ENCODE assay signal across 27 cellular contexts in the genomic region with DNA sequence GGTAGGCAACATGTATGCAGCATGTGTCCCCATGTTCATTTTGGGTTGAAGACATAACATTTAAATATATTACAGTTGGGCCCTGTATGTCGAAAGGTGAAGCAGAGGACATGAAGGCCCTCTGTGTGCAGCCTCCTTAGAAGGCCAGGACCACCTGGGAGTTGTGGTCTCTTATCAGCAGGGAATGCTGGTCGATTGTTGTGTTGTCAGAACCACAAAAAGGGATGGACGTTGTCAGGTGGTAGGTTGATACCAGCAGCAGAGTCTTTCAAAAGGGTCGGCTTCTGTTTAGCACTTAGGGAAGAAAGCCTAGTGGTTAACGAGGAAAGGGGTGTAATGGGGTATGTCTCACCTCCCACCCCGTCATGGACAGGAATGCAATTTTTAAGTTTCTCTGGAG.
"Had no signal": no experiment of that assay in that cellular context is flagged by ENCODE, and none has a peak within 500 bp of the region (broad histone marks: within the 10 kb centered on the region; RNA-seq: fewer than 3 reads in every experiment).

No MANE protein-coding gene starts in this region.

- H3K9me3 ChIP-seq: breast epithelium, esophagus muscularis mucosa, heart right ventricle, left lung, lower lobe of right lung, pancreas, psoas muscle, tibial nerve had no signal

- H3K27me3 ChIP-seq: breast epithelium, esophagus muscularis mucosa, foreskin keratinocyte, heart right ventricle, left lung, pancreas, tibial nerve had no signal

- FAIRE-seq: pancreas, TTC549 had no signal

- H3K4me1 Mint-ChIP-seq: nephron had no signal

- ATAC-seq: activated T-cell treated with anti-CD3 and anti-CD28 coated beads, Interleukin-2, amount 50 U/mL, for 4 hours; foreskin keratinocyte; heart right ventricle; pancreas; psoas muscle; stimulated activated naive B cell treated with anti-CD40 and anti-IgM and Interleukin-4, amounts not matched to agents 10 μg/mL and 1 μg/mL and 100 μg/mL, for 72 hours had no signal

- H3K27ac Mint-ChIP-seq: activated CD4-positive, alpha-beta memory T cell treated with anti-CD3 and anti-CD28 coated beads for 36 hours; activated naive CD8-positive, alpha-beta T cell; activated T-helper 2 cell treated with anti-CD3 and anti-CD28 coated beads, Interferon-gamma antibody, Interleukin-2, Interleukin-4, amounts not matched to agents 10 μg/mL and 5 μg/mL and 100 μg/mL, durations not matched to agents 14 hours and 24 hours and 36 hours; nephron had no signal

- H3K27ac ChIP-seq: breast epithelium, esophagus muscularis mucosa, foreskin keratinocyte, heart right ventricle, pancreas, psoas muscle, tibial nerve, VCaP had no signal

- DNase-seq: activated CD4-positive, alpha-beta memory T cell treated with anti-CD3 and anti-CD28 coated beads for 36 hours; activated CD4-positive, alpha-beta T cell treated with anti-CD3 and anti-CD28 coated beads, Interleukin-2, amount 10 ng/mL, durations not matched to agents 24 days and 14 days; activated CD8-positive, alpha-beta memory T cell treated with anti-CD3 and anti-CD28 coated beads, Interleukin-2, amount 50 U/mL, for 4 hours; activated T-cell treated with anti-CD3 and anti-CD28 coated beads, Interleukin-2, amount 50 U/mL, for 4 hours; amygdala; central memory CD4-positive, alpha-beta T cell; foreskin keratinocyte; heart right ventricle; left lung; lower lobe of right lung; mesenchymal stem cell; pancreas; psoas muscle; stimulated activated CD4-positive, alpha-beta T cell treated with anti-CD3 and anti-CD28 coated beads, Interleukin-1b, Interleukin-23, amount 100 ng/mL, for 48 hours; stimulated activated CD4-positive, alpha-beta T cell treated with anti-CD3 and anti-CD28 coated beads, Interleukin-4, amount 100 ng/mL, for 4 hours; stimulated activated CD8-positive, alpha-beta memory T cell treated with anti-CD3 and anti-CD28 coated beads, Interleukin-4, amount 100 ng/mL, for 48 hours; stimulated activated naive B cell treated with anti-CD40 and anti-IgM and Interleukin-4, amounts not matched to agents 10 μg/mL and 1 μg/mL and 100 μg/mL, for 72 hours; T-helper 1 cell had no signal

- H3K4me2 ChIP-seq: smooth muscle cell had no signal

- H3K4me1 ChIP-seq: breast epithelium, esophagus muscularis mucosa, foreskin keratinocyte, heart right ventricle, psoas muscle, tibial nerve had no signal

- H3K27me3 Mint-ChIP-seq: activated CD4-positive, alpha-beta memory T cell treated with anti-CD3 and anti-CD28 coated beads for 36 hours; activated CD4-positive, alpha-beta T cell treated with anti-CD3 and anti-CD28 coated beads, Interleukin-2, amount 10 ng/mL, durations not matched to agents 24 days and 14 days; activated naive CD8-positive, alpha-beta T cell; stimulated activated naive B cell treated with anti-CD40 and anti-IgM and Interleukin-4, amounts not matched to agents 10 μg/mL and 1 μg/mL and 100 μg/mL, for 72 hours had no signal

- H3K4me3 Mint-ChIP-seq: activated CD4-positive, alpha-beta memory T cell treated with anti-CD3 and anti-CD28 coated beads for 36 hours; activated CD4-positive, alpha-beta T cell treated with anti-CD3 and anti-CD28 coated beads, Interleukin-2, amount 10 ng/mL, durations not matched to agents 24 days and 14 days; activated naive CD8-positive, alpha-beta T cell; activated T-cell treated with anti-CD3 and anti-CD28 coated beads, Interleukin-2, amount 50 U/mL, for 4 hours; nephron; stimulated activated naive B cell treated with anti-CD40 and anti-IgM and Interleukin-4, amounts not matched to agents 10 μg/mL and 1 μg/mL and 100 μg/mL, for 72 hours had no signal

- H3K4me3 ChIP-seq: breast epithelium, esophagus muscularis mucosa, heart right ventricle, left lung, lower lobe of right lung, pancreas, psoas muscle, smooth muscle cell, tibial nerve had no signal

- H3K9me3 Mint-ChIP-seq: activated CD4-positive, alpha-beta memory T cell treated with anti-CD3 and anti-CD28 coated beads for 36 hours; activated CD4-positive, alpha-beta T cell treated with anti-CD3 and anti-CD28 coated beads, Interleukin-2, amount 10 ng/mL, durations not matched to agents 24 days and 14 days; activated T-cell treated with anti-CD3 and anti-CD28 coated beads, Interleukin-2, amount 50 U/mL, for 4 hours; activated T-helper 2 cell treated with anti-CD3 and anti-CD28 coated beads, Interferon-gamma antibody, Interleukin-2, Interleukin-4, amounts not matched to agents 10 μg/mL and 5 μg/mL and 100 μg/mL, durations not matched to agents 14 hours and 24 hours and 36 hours had no signal
